In the genomic region with DNA sequence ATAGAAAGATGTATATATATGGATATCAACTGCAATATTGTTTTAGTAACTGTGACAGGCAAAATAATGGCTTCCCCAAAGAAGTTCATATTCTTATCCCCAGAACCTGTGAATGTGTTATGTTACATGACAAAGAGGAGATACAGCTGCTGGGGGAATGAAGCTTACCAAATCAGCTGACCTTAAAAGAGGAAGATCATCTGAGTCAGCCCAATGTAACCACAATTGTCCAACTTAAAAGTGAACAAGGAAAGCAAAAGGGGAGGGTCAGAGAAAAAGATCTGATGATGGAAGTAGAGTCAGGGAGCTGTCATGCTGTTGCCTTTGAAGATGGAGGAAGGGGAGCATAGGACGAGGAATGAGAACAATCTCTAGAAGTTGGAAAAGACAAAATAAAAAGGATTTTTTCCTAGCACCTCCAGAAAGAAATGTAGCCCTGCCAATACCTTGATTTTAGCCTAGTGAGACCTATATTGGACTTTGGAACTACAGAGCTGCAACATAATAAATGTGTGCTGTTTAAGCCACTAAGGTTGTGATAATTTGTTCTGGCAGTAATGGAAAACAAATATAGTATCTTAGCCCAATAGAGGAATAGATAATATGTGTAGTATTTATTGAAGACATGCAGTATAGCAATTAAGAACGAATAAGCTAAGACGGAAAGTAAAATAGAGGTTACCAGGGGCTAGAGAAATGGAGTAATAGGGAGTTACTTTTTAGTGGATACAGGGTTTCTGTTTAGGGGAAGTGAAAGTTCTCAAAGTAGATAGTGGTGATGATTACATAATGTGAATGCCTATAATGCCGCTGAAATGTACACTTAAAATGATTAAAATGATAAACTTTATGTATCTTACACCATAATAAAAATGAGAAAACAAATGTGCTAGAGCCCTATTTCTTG, we compare ENCODE assay signal across 10 cellular contexts.
DNase-seq lines count a peak whose midpoint lies in the region; ATAC-seq lines count a peak whose summit lies in the region.
"Had no signal": no experiment of that assay in that cellular context is flagged by ENCODE, and none has a peak within 500 bp of the region (broad histone marks: within the 10 kb centered on the region; RNA-seq: fewer than 3 reads in every experiment).

No MANE protein-coding gene starts in this region.

- peak; percentile 24 for DNase-seq in KG1 (lab: John Stamatoyannopoulos, UW)
- no peak for DNase-seq in effector memory CD8-positive, alpha-beta T cell
- DNase-seq in sciatic nerve (ENCODE audit: low spot score): no peak
- no peak for DNase-seq in activated naive CD4-positive, alpha-beta T cell (lab: John Stamatoyannopoulos, UW)
- DNase-seq in posterior cingulate gyrus: no peak
- DNase-seq in stimulated activated naive CD8-positive, alpha-beta T cell treated with anti-CD3 and anti-CD28 coated beads, Interleukin-15, Interleukin-2, amounts not matched to agents 100 U/mL and 50 U/mL, for 24 hours: no peak
- DNase-seq in DMS 273 treated with DMSO at 0.1 percent for 48 hours (lab: John Stamatoyannopoulos, UW): no peak
- DNase-seq: activated naive CD4-positive, alpha-beta T cell treated with anti-CD3 and anti-CD28 coated beads, Interleukin-2, amount 10 ng/mL, durations not matched to agents 7 days and 5 days had no signal

- H3K4me1 Mint-ChIP-seq in effector memory CD8-positive, alpha-beta T cell (ENCODE audit: low read depth in 2 of 2): no peaks in the 10 kb centered on the region
- H3K4me1 Mint-ChIP-seq: activated naive CD4-positive, alpha-beta T cell treated with anti-CD3 and anti-CD28 coated beads, Interleukin-2, amount 10 ng/mL, durations not matched to agents 7 days and 5 days had no signal

- H3K27ac Mint-ChIP-seq in effector memory CD8-positive, alpha-beta T cell: peak overlapping the region; percentile 28 to 32
- H3K27ac Mint-ChIP-seq: activated naive CD4-positive, alpha-beta T cell treated with anti-CD3 and anti-CD28 coated beads, Interleukin-2, amount 10 ng/mL, durations not matched to agents 7 days and 5 days; type B pancreatic cell had no signal

- peaks cover 8 to 11% of the 10 kb centered on the region in 2 donors for H3K27me3 Mint-ChIP-seq in effector memory CD8-positive, alpha-beta T cell
- H3K27me3 Mint-ChIP-seq: type B pancreatic cell had no signal

- H3K9me3 Mint-ChIP-seq in effector memory CD8-positive, alpha-beta T cell: no peaks in the 10 kb centered on the region
- H3K9me3 Mint-ChIP-seq: activated naive CD4-positive, alpha-beta T cell treated with anti-CD3 and anti-CD28 coated beads, Interleukin-2, amount 10 ng/mL, durations not matched to agents 7 days and 5 days; type B pancreatic cell had no signal

- intact Hi-C loops in sciatic nerve (cut with DNase I) (no loop called here), posterior cingulate gyrus (cut with DNase I) (no loop called here)

- ATAC-seq in GM21360 (IDR thresholded peaks at IDR 0.05; ENCODE audit: unreplicated experiment) (peak; percentile 89), sciatic nerve (peak; percentile 38)
- ATAC-seq in effector memory CD8-positive, alpha-beta T cell (replicated peaks): peak; percentile 27
- no peak for ATAC-seq in stimulated activated naive CD8-positive, alpha-beta T cell treated with anti-CD3 and anti-CD28 coated beads, Interleukin-15, Interleukin-2, amounts not matched to agents 100 U/mL and 50 U/mL, for 24 hours

- H3K4me3 Mint-ChIP-seq in effector memory CD8-positive, alpha-beta T cell: no peak overlapping the region
- H3K4me3 Mint-ChIP-seq: activated naive CD4-positive, alpha-beta T cell treated with anti-CD3 and anti-CD28 coated beads, Interleukin-2, amount 10 ng/mL, durations not matched to agents 7 days and 5 days; type B pancreatic cell had no signal

- no peaks in the 10 kb centered on the region for H3K36me3 Mint-ChIP-seq in effector memory CD8-positive, alpha-beta T cell (ENCODE audit: insufficient read depth)
- H3K36me3 Mint-ChIP-seq: activated naive CD4-positive, alpha-beta T cell treated with anti-CD3 and anti-CD28 coated beads, Interleukin-2, amount 10 ng/mL, durations not matched to agents 7 days and 5 days; type B pancreatic cell had no signal
